ENCODE assay signal across 18 cellular contexts in genomic region chr10:98264378-98265065, GRCh38. TPM values are rescaled to one million over a fixed set of nuclear protein-coding genes. Genes with fewer than 3 reads are reported as not detected.
A peak's percentile ranks its signal among the peaks of the same experiment; 100 is the strongest.
DNase-seq lines count a peak whose midpoint lies in the region; ATAC-seq and TF ChIP-seq lines count a peak whose summit lies in the region.
"Had no signal": no experiment of that assay in that cellular context is flagged by ENCODE, and none has a peak within 500 bp of the region (broad histone marks: within the 10 kb centered on the region; RNA-seq: fewer than 3 reads in every experiment).

No MANE protein-coding gene starts in this region.

- no peak overlapping the region for H3K4me3 Mint-ChIP-seq in natural killer cell
- H3K4me3 Mint-ChIP-seq: CD4-positive, alpha-beta memory T cell had no signal

- no peak for TF ChIP-seq EP300 in esophagus muscularis mucosa (IDR thresholded peaks at IDR 0.05)

- CTCF ChIA-PET in PC-9 (lab: Charles Lee): interaction anchor here (0.6 kb wide), 1 partner anchor 1179 kb away, joined by 3 read pairs; no protein-coding TSS in a partner anchor

- peaks cover 0 to 11% of the 10 kb centered on the region in 2 donors for H3K4me1 Mint-ChIP-seq in natural killer cell

- H3K27ac ChIP-seq in right atrium auricular region (no peak overlapping the region), left ventricle myocardium inferior (replicated peaks) (no peak overlapping the region), PC-9 (peak overlapping the region; percentile 59), esophagus muscularis mucosa (replicated peaks in 1 of 4) (no peak overlapping the region)

- H3F3A ChIP-seq in PC-9 (ENCODE audit: insufficient read depth, low read depth): peaks cover 16% of the 10 kb centered on the region; the same call in 1 of the 2 replicates

- no TSS peak for BruUV-seq in PC-9 (replicated peaks; lab: Mats Ljungman, UMichigan)

- no peaks in the 10 kb centered on the region for H3K9me3 Mint-ChIP-seq in natural killer cell

- H3K27me3 ChIP-seq in right atrium auricular region (no peaks in the 10 kb centered on the region), left ventricle myocardium inferior (ENCODE audit: low read depth) (no peaks in the 10 kb centered on the region), PC-9 (ENCODE audit: insufficient read depth, low read depth) (no peaks in the 10 kb centered on the region), esophagus muscularis mucosa (no peaks in the 10 kb centered on the region)

- peak; percentile 57 for DNase-seq in right atrium auricular region (ENCODE audit: low spot score)
- DNase-seq in left ventricle myocardium inferior: no peak
- no peak for DNase-seq in PC-9
- peak; percentile 91 for DNase-seq in esophagus muscularis mucosa (ENCODE audit: extremely low spot score)
- no peak for DNase-seq in NCI-H2081 (lab: John Stamatoyannopoulos, UW)
- DNase-seq in natural killer cell: no peak
- DNase-seq: ACHN; CD4-positive, alpha-beta memory T cell; DMS 273 treated with DMSO at 0.1 percent for 48 hours; H7; Karpas-422; NCI-H1436 treated with DMSO at 0.1 percent for 48 hours; NCI-H2107; NCI-H345 had no signal

- H3K27me3 Mint-ChIP-seq in natural killer cell (ENCODE audit: low read depth in 2 of 2): peaks cover 0 to 18% of the 10 kb centered on the region in 2 donors

- no peak for TF ChIP-seq POLR2A in esophagus muscularis mucosa (IDR thresholded peaks at IDR 0.05; ENCODE audit: low read depth)

- no peaks in the 10 kb centered on the region for H4K20me1 ChIP-seq in PC-9 (ENCODE audit: insufficient read depth)

- H3K4me3 ChIP-seq in right atrium auricular region (no peak overlapping the region), left ventricle myocardium inferior (no peak overlapping the region), PC-9 (no peak overlapping the region), esophagus muscularis mucosa (no peak overlapping the region)

- intact Hi-C loops in left ventricle myocardium inferior (cut with micrococcal nuclease): loop anchor here (5.0 kb wide), 1 partner anchor 48 kb away; no protein-coding TSS in a partner anchor
- intact Hi-C loops in PC-9 (cut with micrococcal nuclease; ENCODE audit: unreplicated experiment): loop anchor here (5.0 to 10.0 kb wide), 2 partner anchors 98 to 380 kb away; no protein-coding TSS in a partner anchor
- intact Hi-C loops in esophagus muscularis mucosa (cut with DNase I): loop anchor here (5.0 kb wide), 1 partner anchor 43 kb away; no protein-coding TSS in a partner anchor
- intact Hi-C loops in natural killer cell (cut with micrococcal nuclease): no loop called here

- no peaks in the 10 kb centered on the region for H3K9me3 ChIP-seq in right atrium auricular region
- H3K9me3 ChIP-seq in left ventricle myocardium inferior (replicated peaks): no peaks in the 10 kb centered on the region
- H3K9me3 ChIP-seq in PC-9 (ENCODE audit: insufficient read depth, low read depth): no peaks in the 10 kb centered on the region
- no peaks in the 10 kb centered on the region for H3K9me3 ChIP-seq in esophagus muscularis mucosa

- 83% methylated on average over 11 of the region's 12 CpGs for WGBS in esophagus muscularis mucosa

- no peaks in the 10 kb centered on the region for H3K36me3 Mint-ChIP-seq in natural killer cell

- H3K4me1 ChIP-seq in right atrium auricular region (peaks cover 0 to 33% of the 10 kb centered on the region in 2 donors), left ventricle myocardium inferior (peaks cover 26% of the 10 kb centered on the region), PC-9 (replicated peaks; ENCODE audit: insufficient read depth) (peaks cover 45% of the 10 kb centered on the region), esophagus muscularis mucosa (peaks cover 12 to 58% (median 47%) of the 10 kb centered on the region in 4 donors)

- ATAC-seq in natural killer cell (no peak), GM21447 (IDR thresholded peaks at IDR 0.05; ENCODE audit: unreplicated experiment) (no peak)
- ATAC-seq: HepG2, Right ventricle myocardium inferior, SK-N-SH treated with all-trans-retinoic acid at 6 μM for 48 hours had no signal

- H3K9me2 ChIP-seq in PC-9 (ENCODE audit: insufficient read depth): no peaks in the 10 kb centered on the region

- no peaks in the 10 kb centered on the region for H3K79me2 ChIP-seq in PC-9 (ENCODE audit: low read depth)

- TF ChIP-seq CTCF in right atrium auricular region (IDR thresholded peaks at IDR 0.05): no peak
- no peak for TF ChIP-seq CTCF in left ventricle myocardium inferior (IDR thresholded peaks at IDR 0.05; ENCODE audit: borderline replicate concordance)
- TF ChIP-seq CTCF in PC-9 (conservative IDR thresholded peaks at IDR 0.05): no peak
- TF ChIP-seq CTCF in esophagus muscularis mucosa (IDR thresholded peaks at IDR 0.05): no peak
- no peak for TF ChIP-seq CTCF in natural killer cell (IDR thresholded peaks at IDR 0.05)

- POLR2A ChIA-PET in PC-9 (lab: Charles Lee; ENCODE audit: unreplicated experiment): no interaction called here

- H2AFZ ChIP-seq in PC-9: no peak overlapping the region

- no peak overlapping the region for H3K27ac Mint-ChIP-seq in natural killer cell

- no peaks in the 10 kb centered on the region for H3K36me3 ChIP-seq in right atrium auricular region
- no peaks in the 10 kb centered on the region for H3K36me3 ChIP-seq in left ventricle myocardium inferior
- H3K36me3 ChIP-seq in PC-9 (ENCODE audit: low read depth): no peaks in the 10 kb centered on the region
- peaks cover 0 to 4% (median 2%) of the 10 kb centered on the region in 4 donors for H3K36me3 ChIP-seq in esophagus muscularis mucosa

- H3K4me2 ChIP-seq in PC-9: 0 out of 2 replicates have a peak overlapping the region, but pooled peaks have one; percentile 15

RNA-seq across cellular contexts. Expression of gene LOXL4, which starts 3.5 kb away (rescaled TPM):
- 1 to 10 TPM; 1.5 to 1.6 TPM for total RNA-seq in right atrium auricular region
- 1.4 TPM for total RNA-seq in left ventricle myocardium inferior
- 2.5 and 3.5 TPM in 2 replicates for total RNA-seq in PC-9 (2021)
- total RNA-seq in esophagus muscularis mucosa: 10 to 100 TPM in 2 of 4 donors, 1 to 10 TPM in 2; 9.4 to 19.4 (median 12.6) TPM
- under 1 TPM in 1 of 3 donors, not detected in 2; 0.23 TPM for total RNA-seq in natural killer cell
- total RNA-seq: CD4-positive, alpha-beta memory T cell had no signal

Comparison
In these comparisons a context has a peak if more than half of its experiments do, and no peak if none do; other contexts are left out.
1. DNase-seq: peak in right atrium auricular region (single experiment) and esophagus muscularis mucosa (single experiment); none in left ventricle myocardium inferior (single experiment), PC-9 (0 of 2), NCI-H2081 (0 of 2) and natural killer cell (single experiment).